1 cellular context compared by ENCODE assay signal in the genomic region with DNA sequence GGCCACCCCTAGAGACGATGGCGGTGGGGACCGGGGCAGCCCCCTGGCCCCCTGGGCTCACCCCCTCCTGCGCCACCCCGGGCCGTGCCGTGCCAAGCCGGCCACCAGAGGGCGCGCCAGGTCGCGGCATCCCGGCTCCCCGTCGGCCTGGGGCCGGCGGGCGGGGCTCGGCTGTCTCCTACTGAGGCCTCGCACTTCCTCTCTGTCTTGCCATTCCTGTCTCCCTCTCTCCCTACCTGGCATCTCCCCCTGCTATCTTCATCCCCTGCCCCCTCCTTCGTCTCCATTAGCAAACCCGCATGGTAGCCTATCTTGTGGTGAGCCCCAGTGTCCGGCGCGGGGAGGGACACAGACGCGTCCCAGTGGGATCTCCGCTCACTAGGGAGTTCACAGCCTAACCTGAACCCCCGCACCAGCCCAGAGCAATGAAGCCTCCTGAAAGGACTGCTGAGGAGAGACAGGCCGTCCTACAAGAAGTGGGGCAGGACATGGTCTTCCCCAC.
TF ChIP-seq lines count a peak whose summit lies in the region.

No MANE protein-coding gene starts in this region.

TF ChIP-seq in H1, 55 proteins besides CTCF, POLR2A, EP300 and RAD21 (continued from another document):
- TF ChIP-seq, protein P1, sequence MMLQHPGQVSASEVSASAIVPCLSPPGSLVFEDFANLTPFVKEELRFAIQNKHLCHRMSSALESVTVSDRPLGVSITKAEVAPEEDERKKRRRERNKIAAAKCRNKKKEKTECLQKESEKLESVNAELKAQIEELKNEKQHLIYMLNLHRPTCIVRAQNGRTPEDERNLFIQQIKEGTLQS (IDR thresholded peaks at IDR 0.05; ENCODE audit: insufficient read depth, low read depth, low read length) = no peak
- TF ChIP-seq NANOG (IDR thresholded peaks at IDR 0.05; ENCODE audit: insufficient read depth, low read depth, low read length, poor library complexity, severe bottlenecking) (no peak), MAFK (IDR thresholded peaks at IDR 0.05; ENCODE audit: low read depth, low read length) (no peak), TAF1 (IDR thresholded peaks at IDR 0.05; ENCODE audit: low read depth, low read length) (no peak), CTBP2 (IDR thresholded peaks at IDR 0.05; ENCODE audit: borderline replicate concordance, insufficient read depth, insufficient read length, low read length) (peak; percentile 43), FOSL1 (IDR thresholded peaks at IDR 0.05; ENCODE audit: insufficient read depth, low read depth, low read length) (no peak), SUZ12 (IDR thresholded peaks at IDR 0.05; ENCODE audit: low read length) (no peak), SP1 (IDR thresholded peaks at IDR 0.05; ENCODE audit: low read depth, low read length) (no peak), CHD1 (IDR thresholded peaks at IDR 0.05; ENCODE audit: low read depth, low read length) (no peak), GTF2F1 (IDR thresholded peaks at IDR 0.05; ENCODE audit: borderline replicate concordance, low read depth, low read length) (no peak), CHD2 (IDR thresholded peaks at IDR 0.05; ENCODE audit: low read length) (no peak), SP4 (IDR thresholded peaks at IDR 0.05; ENCODE audit: low read length) (no peak), EGR1 (IDR thresholded peaks at IDR 0.05; ENCODE audit: borderline replicate concordance, low read depth, low read length) (peak; percentile 82), POU5F1 (IDR thresholded peaks at IDR 0.05; ENCODE audit: low read depth, low read length) (no peak), SAP30 (IDR thresholded peaks at IDR 0.05; ENCODE audit: insufficient read depth, insufficient replicate concordance, low read length) (no peak), GABPA (IDR thresholded peaks at IDR 0.05; ENCODE audit: borderline replicate concordance, insufficient read depth, low read length) (no peak), RXRA (IDR thresholded peaks at IDR 0.05; ENCODE audit: insufficient read depth, low read depth, low read length) (no peak), TEAD4 (IDR thresholded peaks at IDR 0.05; ENCODE audit: low read depth, low read length) (0 out of 2 replicates have a peak, but pooled peaks have one; percentile 34), HDAC6 (IDR thresholded peaks at IDR 0.05; ENCODE audit: low read depth, low read length) (peak; percentile 2), BRCA1 (IDR thresholded peaks at IDR 0.05; ENCODE audit: low read depth, low read length) (no peak), KDM5A (IDR thresholded peaks at IDR 0.05; ENCODE audit: low read length) (no peak), TBP (IDR thresholded peaks at IDR 0.05; ENCODE audit: low read depth, low read length) (no peak), CBX8 (IDR thresholded peaks at IDR 0.05; ENCODE audit: borderline replicate concordance, low read depth, low read length) (no peak), CREB1 (IDR thresholded peaks at IDR 0.05) (peak; percentile 35; the same call in 1 of the 2 replicates), SRF (IDR thresholded peaks at IDR 0.05; ENCODE audit: low read depth, low read length) (no peak), TAF7 (optimal IDR thresholded peaks at IDR 0.05; ENCODE audit: borderline replicate concordance, low read depth, low read length) (no peak), JUN (IDR thresholded peaks at IDR 0.05; ENCODE audit: low read depth, low read length) (no peak), JUND (IDR thresholded peaks at IDR 0.05; ENCODE audit: low read length) (no peak), RNF2 (IDR thresholded peaks at IDR 0.05; ENCODE audit: borderline replicate concordance, low read depth, low read length, missing control alignments, poor library complexity, severe bottlenecking) (no peak), PHF8 (conservative IDR thresholded peaks at IDR 0.05; ENCODE audit: low read depth, low read length) (no peak), POLR2AphosphoS5 (IDR thresholded peaks at IDR 0.05; ENCODE audit: low read depth, low read length) (no peak), KDM4A (IDR thresholded peaks at IDR 0.05; ENCODE audit: low read depth, low read length, severe bottlenecking) (peak; percentile 40), SP2 (IDR thresholded peaks at IDR 0.05; ENCODE audit: low read length) (no peak), BCL11A (IDR thresholded peaks at IDR 0.05; ENCODE audit: low read depth in 2 of 2, low read length in 2 of 2) (peak in 1 of 2 experiments; percentile 20), ZNF274 (IDR thresholded peaks at IDR 0.05; ENCODE audit: borderline replicate concordance, extremely low read depth, low read length) (no peak), NRF1 (IDR thresholded peaks at IDR 0.05; ENCODE audit: low read depth, low read length) (no peak), RBBP5 (IDR thresholded peaks at IDR 0.05; ENCODE audit: borderline replicate concordance, low read depth, low read length) (peak; percentile 90; the same call in 1 of the 2 replicates), CBX5 (IDR thresholded peaks at IDR 0.05; ENCODE audit: low read depth, low read length) (no peak), SIRT6 (IDR thresholded peaks at IDR 0.05; ENCODE audit: low read length) (no peak), YY1 (IDR thresholded peaks at IDR 0.05; ENCODE audit: low read depth, low read length) (peak; percentile 63; the same call in 1 of the 2 replicates), ASH2L (IDR thresholded peaks at IDR 0.05; ENCODE audit: low read length) (peak; percentile 88), HDAC2 (IDR thresholded peaks at IDR 0.05; ENCODE audit: borderline replicate concordance in 1 of 2, low read depth in 2 of 2, low read length in 2 of 2) (0 out of 4 replicates have a peak, but pooled peaks have one; percentile 19 to 42), SIX5 (IDR thresholded peaks at IDR 0.05; ENCODE audit: low read depth, low read length) (no peak), SIN3A (conservative IDR thresholded peaks at IDR 0.05 in 1 of 2, IDR thresholded peaks at IDR 0.05 in 1 of 2; ENCODE audit: low read depth in 1 of 2, low read length in 2 of 2) (0 out of 4 replicates have a peak, but pooled peaks of 1 of the 2 experiments have one; percentile 29), BACH1 (IDR thresholded peaks at IDR 0.05; ENCODE audit: low read length) (no peak), RFX5 (IDR thresholded peaks at IDR 0.05; ENCODE audit: borderline replicate concordance, low read depth, low read length) (no peak), TCF12 (IDR thresholded peaks at IDR 0.05; ENCODE audit: low read depth, low read length) (no peak), KDM1A (IDR thresholded peaks at IDR 0.05; ENCODE audit: borderline replicate concordance, low read length) (0 out of 2 replicates have a peak, but pooled peaks have one; percentile 17), EZH2 (IDR thresholded peaks at IDR 0.05; ENCODE audit: low read depth, low read length, severe bottlenecking) (no peak)
- TF ChIP-seq, protein P2, sequence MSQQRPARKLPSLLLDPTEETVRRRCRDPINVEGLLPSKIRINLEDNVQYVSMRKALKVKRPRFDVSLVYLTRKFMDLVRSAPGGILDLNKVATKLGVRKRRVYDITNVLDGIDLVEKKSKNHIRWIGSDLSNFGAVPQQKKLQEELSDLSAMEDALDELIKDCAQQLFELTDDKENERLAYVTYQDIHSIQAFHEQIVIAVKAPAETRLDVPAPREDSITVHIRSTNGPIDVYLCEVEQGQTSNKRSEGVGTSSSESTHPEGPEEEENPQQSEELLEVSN (IDR thresholded peaks at IDR 0.05) = no peak; the same call in 1 of the 2 replicates
- TF ChIP-seq, protein P3, sequence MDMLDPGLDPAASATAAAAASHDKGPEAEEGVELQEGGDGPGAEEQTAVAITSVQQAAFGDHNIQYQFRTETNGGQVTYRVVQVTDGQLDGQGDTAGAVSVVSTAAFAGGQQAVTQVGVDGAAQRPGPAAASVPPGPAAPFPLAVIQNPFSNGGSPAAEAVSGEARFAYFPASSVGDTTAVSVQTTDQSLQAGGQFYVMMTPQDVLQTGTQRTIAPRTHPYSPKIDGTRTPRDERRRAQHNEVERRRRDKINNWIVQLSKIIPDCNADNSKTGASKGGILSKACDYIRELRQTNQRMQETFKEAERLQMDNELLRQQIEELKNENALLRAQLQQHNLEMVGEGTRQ (IDR thresholded peaks at IDR 0.05; ENCODE audit: low read length) = no peak
- TF ChIP-seq, protein P4, sequence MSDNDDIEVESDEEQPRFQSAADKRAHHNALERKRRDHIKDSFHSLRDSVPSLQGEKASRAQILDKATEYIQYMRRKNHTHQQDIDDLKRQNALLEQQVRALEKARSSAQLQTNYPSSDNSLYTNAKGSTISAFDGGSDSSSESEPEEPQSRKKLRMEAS (IDR thresholded peaks at IDR 0.05) = peak; percentile 41; the same call in 1 of the 2 replicates
- TF ChIP-seq, protein P5, sequence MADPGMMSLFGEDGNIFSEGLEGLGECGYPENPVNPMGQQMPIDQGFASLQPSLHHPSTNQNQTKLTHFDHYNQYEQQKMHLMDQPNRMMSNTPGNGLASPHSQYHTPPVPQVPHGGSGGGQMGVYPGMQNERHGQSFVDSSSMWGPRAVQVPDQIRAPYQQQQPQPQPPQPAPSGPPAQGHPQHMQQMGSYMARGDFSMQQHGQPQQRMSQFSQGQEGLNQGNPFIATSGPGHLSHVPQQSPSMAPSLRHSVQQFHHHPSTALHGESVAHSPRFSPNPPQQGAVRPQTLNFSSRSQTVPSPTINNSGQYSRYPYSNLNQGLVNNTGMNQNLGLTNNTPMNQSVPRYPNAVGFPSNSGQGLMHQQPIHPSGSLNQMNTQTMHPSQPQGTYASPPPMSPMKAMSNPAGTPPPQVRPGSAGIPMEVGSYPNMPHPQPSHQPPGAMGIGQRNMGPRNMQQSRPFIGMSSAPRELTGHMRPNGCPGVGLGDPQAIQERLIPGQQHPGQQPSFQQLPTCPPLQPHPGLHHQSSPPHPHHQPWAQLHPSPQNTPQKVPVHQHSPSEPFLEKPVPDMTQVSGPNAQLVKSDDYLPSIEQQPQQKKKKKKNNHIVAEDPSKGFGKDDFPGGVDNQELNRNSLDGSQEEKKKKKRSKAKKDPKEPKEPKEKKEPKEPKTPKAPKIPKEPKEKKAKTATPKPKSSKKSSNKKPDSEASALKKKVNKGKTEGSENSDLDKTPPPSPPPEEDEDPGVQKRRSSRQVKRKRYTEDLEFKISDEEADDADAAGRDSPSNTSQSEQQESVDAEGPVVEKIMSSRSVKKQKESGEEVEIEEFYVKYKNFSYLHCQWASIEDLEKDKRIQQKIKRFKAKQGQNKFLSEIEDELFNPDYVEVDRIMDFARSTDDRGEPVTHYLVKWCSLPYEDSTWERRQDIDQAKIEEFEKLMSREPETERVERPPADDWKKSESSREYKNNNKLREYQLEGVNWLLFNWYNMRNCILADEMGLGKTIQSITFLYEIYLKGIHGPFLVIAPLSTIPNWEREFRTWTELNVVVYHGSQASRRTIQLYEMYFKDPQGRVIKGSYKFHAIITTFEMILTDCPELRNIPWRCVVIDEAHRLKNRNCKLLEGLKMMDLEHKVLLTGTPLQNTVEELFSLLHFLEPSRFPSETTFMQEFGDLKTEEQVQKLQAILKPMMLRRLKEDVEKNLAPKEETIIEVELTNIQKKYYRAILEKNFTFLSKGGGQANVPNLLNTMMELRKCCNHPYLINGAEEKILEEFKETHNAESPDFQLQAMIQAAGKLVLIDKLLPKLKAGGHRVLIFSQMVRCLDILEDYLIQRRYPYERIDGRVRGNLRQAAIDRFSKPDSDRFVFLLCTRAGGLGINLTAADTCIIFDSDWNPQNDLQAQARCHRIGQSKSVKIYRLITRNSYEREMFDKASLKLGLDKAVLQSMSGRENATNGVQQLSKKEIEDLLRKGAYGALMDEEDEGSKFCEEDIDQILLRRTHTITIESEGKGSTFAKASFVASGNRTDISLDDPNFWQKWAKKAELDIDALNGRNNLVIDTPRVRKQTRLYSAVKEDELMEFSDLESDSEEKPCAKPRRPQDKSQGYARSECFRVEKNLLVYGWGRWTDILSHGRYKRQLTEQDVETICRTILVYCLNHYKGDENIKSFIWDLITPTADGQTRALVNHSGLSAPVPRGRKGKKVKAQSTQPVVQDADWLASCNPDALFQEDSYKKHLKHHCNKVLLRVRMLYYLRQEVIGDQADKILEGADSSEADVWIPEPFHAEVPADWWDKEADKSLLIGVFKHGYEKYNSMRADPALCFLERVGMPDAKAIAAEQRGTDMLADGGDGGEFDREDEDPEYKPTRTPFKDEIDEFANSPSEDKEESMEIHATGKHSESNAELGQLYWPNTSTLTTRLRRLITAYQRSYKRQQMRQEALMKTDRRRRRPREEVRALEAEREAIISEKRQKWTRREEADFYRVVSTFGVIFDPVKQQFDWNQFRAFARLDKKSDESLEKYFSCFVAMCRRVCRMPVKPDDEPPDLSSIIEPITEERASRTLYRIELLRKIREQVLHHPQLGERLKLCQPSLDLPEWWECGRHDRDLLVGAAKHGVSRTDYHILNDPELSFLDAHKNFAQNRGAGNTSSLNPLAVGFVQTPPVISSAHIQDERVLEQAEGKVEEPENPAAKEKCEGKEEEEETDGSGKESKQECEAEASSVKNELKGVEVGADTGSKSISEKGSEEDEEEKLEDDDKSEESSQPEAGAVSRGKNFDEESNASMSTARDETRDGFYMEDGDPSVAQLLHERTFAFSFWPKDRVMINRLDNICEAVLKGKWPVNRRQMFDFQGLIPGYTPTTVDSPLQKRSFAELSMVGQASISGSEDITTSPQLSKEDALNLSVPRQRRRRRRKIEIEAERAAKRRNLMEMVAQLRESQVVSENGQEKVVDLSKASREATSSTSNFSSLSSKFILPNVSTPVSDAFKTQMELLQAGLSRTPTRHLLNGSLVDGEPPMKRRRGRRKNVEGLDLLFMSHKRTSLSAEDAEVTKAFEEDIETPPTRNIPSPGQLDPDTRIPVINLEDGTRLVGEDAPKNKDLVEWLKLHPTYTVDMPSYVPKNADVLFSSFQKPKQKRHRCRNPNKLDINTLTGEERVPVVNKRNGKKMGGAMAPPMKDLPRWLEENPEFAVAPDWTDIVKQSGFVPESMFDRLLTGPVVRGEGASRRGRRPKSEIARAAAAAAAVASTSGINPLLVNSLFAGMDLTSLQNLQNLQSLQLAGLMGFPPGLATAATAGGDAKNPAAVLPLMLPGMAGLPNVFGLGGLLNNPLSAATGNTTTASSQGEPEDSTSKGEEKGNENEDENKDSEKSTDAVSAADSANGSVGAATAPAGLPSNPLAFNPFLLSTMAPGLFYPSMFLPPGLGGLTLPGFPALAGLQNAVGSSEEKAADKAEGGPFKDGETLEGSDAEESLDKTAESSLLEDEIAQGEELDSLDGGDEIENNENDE (IDR thresholded peaks at IDR 0.05; ENCODE audit: insufficient replicate concordance, low read length) = no peak
TF ChIP-seq in H1: peak in this region for 14.
